In the genomic region with DNA sequence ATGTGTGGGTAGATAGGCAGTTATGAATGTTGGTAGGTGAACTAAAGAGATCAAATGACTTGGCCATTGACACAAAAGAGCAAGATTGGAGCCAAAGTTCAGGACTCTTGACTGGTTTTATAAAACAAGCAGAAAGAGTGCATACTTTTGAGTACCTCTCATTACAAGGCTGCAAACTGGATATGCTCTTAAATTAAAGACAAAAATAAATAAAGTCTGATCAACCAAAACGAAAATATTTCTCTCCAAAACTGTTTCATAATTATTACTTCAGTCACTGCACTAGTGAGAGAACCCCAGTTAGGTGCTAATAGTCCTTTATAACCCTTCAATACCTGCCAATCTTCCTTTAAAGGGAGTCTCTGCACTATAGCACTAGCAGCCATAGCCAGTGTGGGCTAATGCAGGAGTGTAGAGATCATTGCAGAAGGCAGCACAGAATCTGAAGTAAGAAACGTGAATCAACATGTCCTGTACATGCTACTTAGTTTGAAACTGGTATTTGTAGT, we compare ENCODE assay signal across 1 cellular context.
TF ChIP-seq lines count a peak whose summit lies in the region.

No MANE protein-coding gene starts in this region.

TF ChIP-seq in HepG2, 621 proteins besides CTCF, POLR2A, EP300 and RAD21 (continued from another document and continues in another):
- TF ChIP-seq, protein P1, sequence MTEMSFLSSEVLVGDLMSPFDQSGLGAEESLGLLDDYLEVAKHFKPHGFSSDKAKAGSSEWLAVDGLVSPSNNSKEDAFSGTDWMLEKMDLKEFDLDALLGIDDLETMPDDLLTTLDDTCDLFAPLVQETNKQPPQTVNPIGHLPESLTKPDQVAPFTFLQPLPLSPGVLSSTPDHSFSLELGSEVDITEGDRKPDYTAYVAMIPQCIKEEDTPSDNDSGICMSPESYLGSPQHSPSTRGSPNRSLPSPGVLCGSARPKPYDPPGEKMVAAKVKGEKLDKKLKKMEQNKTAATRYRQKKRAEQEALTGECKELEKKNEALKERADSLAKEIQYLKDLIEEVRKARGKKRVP (CRISPR knock-in tag; IDR thresholded peaks at IDR 0.05), result 0 out of 4 replicates have a peak, but pooled peaks of 1 of the 2 experiments have one; percentile 34
- no peak for TF ChIP-seq ZC3H13 (CRISPR knock-in tag; IDR thresholded peaks at IDR 0.05)
- no peak for TF ChIP-seq ZNF776 (CRISPR knock-in tag; IDR thresholded peaks at IDR 0.05)
- TF ChIP-seq ASH2L (IDR thresholded peaks at IDR 0.05; ENCODE audit: insufficient read length, low read depth, low read length), result peak; percentile 41
- TF ChIP-seq ZUFSP (CRISPR knock-in tag; IDR thresholded peaks at IDR 0.05; ENCODE audit: borderline replicate concordance), result no peak
- TF ChIP-seq SAP130 (CRISPR knock-in tag; IDR thresholded peaks at IDR 0.05; ENCODE audit: low read depth), result peak; percentile 37
- TF ChIP-seq MBNL3 (CRISPR knock-in tag; conservative IDR thresholded peaks at IDR 0.05), result no peak
- TF ChIP-seq SP5 (CRISPR knock-in tag; IDR thresholded peaks at IDR 0.05; ENCODE audit: borderline replicate concordance, low read depth), result 0 out of 2 replicates have a peak, but pooled peaks have one; percentile 4
- peak; percentile 55; the same call in 1 of the 2 replicates for TF ChIP-seq RCOR2 (CRISPR knock-in tag; IDR thresholded peaks at IDR 0.05)
- TF ChIP-seq ZNF7 (CRISPR knock-in tag; IDR thresholded peaks at IDR 0.05), result peak; percentile 76; the same call in 1 of the 2 replicates
- TF ChIP-seq SIX4 (CRISPR knock-in tag; IDR thresholded peaks at IDR 0.05), result peak; percentile 31; the same call in 1 of the 2 replicates
- TF ChIP-seq SOX13 (IDR thresholded peaks at IDR 0.05), result no peak
- peak in 1 of 2 experiments; percentile 42; a peak in 1 of 4 replicates for TF ChIP-seq SOX13 (CRISPR knock-in tag; conservative IDR thresholded peaks at IDR 0.05 in 1 of 2, IDR thresholded peaks at IDR 0.05 in 1 of 2)
- 0 out of 2 replicates have a peak, but pooled peaks have one; percentile 11 for TF ChIP-seq MED1 (CRISPR knock-in tag; IDR thresholded peaks at IDR 0.05)
- TF ChIP-seq POGZ (CRISPR knock-in tag; IDR thresholded peaks at IDR 0.05), result peak; percentile 84
- TF ChIP-seq STAT5B (CRISPR knock-in tag; IDR thresholded peaks at IDR 0.05), result no peak
- TF ChIP-seq AKAP8 (CRISPR knock-in tag; IDR thresholded peaks at IDR 0.05), result no peak
- TF ChIP-seq, protein P2, sequence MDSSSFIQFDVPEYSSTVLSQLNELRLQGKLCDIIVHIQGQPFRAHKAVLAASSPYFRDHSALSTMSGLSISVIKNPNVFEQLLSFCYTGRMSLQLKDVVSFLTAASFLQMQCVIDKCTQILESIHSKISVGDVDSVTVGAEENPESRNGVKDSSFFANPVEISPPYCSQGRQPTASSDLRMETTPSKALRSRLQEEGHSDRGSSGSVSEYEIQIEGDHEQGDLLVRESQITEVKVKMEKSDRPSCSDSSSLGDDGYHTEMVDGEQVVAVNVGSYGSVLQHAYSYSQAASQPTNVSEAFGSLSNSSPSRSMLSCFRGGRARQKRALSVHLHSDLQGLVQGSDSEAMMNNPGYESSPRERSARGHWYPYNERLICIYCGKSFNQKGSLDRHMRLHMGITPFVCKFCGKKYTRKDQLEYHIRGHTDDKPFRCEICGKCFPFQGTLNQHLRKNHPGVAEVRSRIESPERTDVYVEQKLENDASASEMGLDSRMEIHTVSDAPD (CRISPR knock-in tag; IDR thresholded peaks at IDR 0.05), result 0 out of 2 replicates have a peak, but pooled peaks have one; percentile 30
- TF ChIP-seq AGO1 (IDR thresholded peaks at IDR 0.05; ENCODE audit: low read depth, low read length, poor library complexity, severe bottlenecking), result no peak
- peak; percentile 64 for TF ChIP-seq ZMYM4 (CRISPR knock-in tag; IDR thresholded peaks at IDR 0.05)
- no peak for TF ChIP-seq SSRP1 (CRISPR knock-in tag; IDR thresholded peaks at IDR 0.05)
- TF ChIP-seq SMYD3 (CRISPR knock-in tag; IDR thresholded peaks at IDR 0.05), result peak; percentile 51; the same call in 1 of the 2 replicates
- 0 out of 2 replicates have a peak, but pooled peaks have one; percentile 53 for TF ChIP-seq IRF2 (CRISPR knock-in tag; IDR thresholded peaks at IDR 0.05)
- peak; percentile 69; the same call in 1 of the 2 replicates for TF ChIP-seq SMAD3 (CRISPR knock-in tag; IDR thresholded peaks at IDR 0.05)
- TF ChIP-seq ARID5B (CRISPR knock-in tag; IDR thresholded peaks at IDR 0.05), result peak; percentile 58; the same call in 1 of the 2 replicates
- TF ChIP-seq ZNF567 (CRISPR knock-in tag; IDR thresholded peaks at IDR 0.05; ENCODE audit: borderline replicate concordance), result no peak
- no peak for TF ChIP-seq ZNF414 (CRISPR knock-in tag; IDR thresholded peaks at IDR 0.05)
- TF ChIP-seq BRF2 (CRISPR knock-in tag; IDR thresholded peaks at IDR 0.05), result 0 out of 2 replicates have a peak, but pooled peaks have one; percentile 30
- no peak; the same call in 1 of the 2 replicates for TF ChIP-seq THYN1 (CRISPR knock-in tag; IDR thresholded peaks at IDR 0.05; ENCODE audit: borderline replicate concordance, low read depth)
- no peak for TF ChIP-seq ZNF143 (CRISPR knock-in tag; IDR thresholded peaks at IDR 0.05)
- TF ChIP-seq NCOR1 (IDR thresholded peaks at IDR 0.05; ENCODE audit: borderline replicate concordance, low read length), result peak; percentile 67
- TF ChIP-seq ZBTB10 (CRISPR knock-in tag; IDR thresholded peaks at IDR 0.05; ENCODE audit: borderline replicate concordance), result no peak
- TF ChIP-seq HMG20B (CRISPR knock-in tag; conservative IDR thresholded peaks at IDR 0.05), result no peak
- TF ChIP-seq, protein P3, sequence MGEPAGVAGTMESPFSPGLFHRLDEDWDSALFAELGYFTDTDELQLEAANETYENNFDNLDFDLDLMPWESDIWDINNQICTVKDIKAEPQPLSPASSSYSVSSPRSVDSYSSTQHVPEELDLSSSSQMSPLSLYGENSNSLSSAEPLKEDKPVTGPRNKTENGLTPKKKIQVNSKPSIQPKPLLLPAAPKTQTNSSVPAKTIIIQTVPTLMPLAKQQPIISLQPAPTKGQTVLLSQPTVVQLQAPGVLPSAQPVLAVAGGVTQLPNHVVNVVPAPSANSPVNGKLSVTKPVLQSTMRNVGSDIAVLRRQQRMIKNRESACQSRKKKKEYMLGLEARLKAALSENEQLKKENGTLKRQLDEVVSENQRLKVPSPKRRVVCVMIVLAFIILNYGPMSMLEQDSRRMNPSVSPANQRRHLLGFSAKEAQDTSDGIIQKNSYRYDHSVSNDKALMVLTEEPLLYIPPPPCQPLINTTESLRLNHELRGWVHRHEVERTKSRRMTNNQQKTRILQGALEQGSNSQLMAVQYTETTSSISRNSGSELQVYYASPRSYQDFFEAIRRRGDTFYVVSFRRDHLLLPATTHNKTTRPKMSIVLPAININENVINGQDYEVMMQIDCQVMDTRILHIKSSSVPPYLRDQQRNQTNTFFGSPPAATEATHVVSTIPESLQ (CRISPR knock-in tag; conservative IDR thresholded peaks at IDR 0.05), result 0 out of 2 replicates have a peak, but pooled peaks have one; percentile 79
- TF ChIP-seq ZSCAN12 (CRISPR knock-in tag; IDR thresholded peaks at IDR 0.05), result no peak
- TF ChIP-seq MIXL1 (CRISPR knock-in tag; IDR thresholded peaks at IDR 0.05), result peak; percentile 25; the same call in 1 of the 2 replicates
- no peak for TF ChIP-seq ZNF101 (CRISPR knock-in tag; IDR thresholded peaks at IDR 0.05; ENCODE audit: borderline replicate concordance, low read depth)
- no peak for TF ChIP-seq MIER3 (CRISPR knock-in tag; IDR thresholded peaks at IDR 0.05; ENCODE audit: borderline replicate concordance)
- TF ChIP-seq FOXK1 (CRISPR knock-in tag; IDR thresholded peaks at IDR 0.05; ENCODE audit: borderline replicate concordance, low read depth), result no peak
- TF ChIP-seq TBL1XR1 (IDR thresholded peaks at IDR 0.05; ENCODE audit: borderline replicate concordance, low read length, partially characterized antibody), result no peak
- no peak for TF ChIP-seq ZNF282 (IDR thresholded peaks at IDR 0.05; ENCODE audit: partially characterized antibody)
- TF ChIP-seq NFIC (IDR thresholded peaks at IDR 0.05; ENCODE audit: low read length), result peak; percentile 44; the same call in 1 of the 2 replicates
- no peak for TF ChIP-seq ZFP41 (CRISPR knock-in tag; IDR thresholded peaks at IDR 0.05; ENCODE audit: borderline replicate concordance)
- TF ChIP-seq ZKSCAN8 (CRISPR knock-in tag; IDR thresholded peaks at IDR 0.05; ENCODE audit: borderline replicate concordance), result peak; percentile 9; the same call in 1 of the 2 replicates
